In the genomic region with DNA sequence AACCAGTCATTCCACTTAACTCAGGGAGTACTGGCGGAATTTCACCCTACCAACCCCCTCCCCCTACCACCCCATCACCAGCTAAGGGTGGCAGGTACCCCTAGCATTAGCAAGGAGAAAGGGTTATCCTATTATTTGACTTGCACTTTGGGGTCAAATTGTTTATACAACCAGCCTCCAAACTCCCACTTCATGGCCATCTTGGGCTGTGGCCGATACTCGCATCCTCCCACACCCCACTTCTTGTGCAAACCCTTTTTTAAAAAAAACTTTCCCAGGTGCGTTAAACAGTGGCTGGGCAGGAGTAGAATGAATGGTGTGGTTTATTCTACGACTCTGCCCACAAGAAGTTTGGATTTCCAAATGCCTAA, we compare ENCODE assay signal across 8 cellular contexts. TPM values are rescaled to one million over a fixed set of nuclear protein-coding genes. Genes with fewer than 3 reads are reported as not detected.
DNase-seq lines count a peak whose midpoint lies in the region; ATAC-seq, FAIRE-seq and TF ChIP-seq lines count a peak whose summit lies in the region.

No MANE protein-coding gene starts in this region.

- ATAC-seq in Right ventricle myocardium inferior (peak; percentile 0), left cardiac atrium (no peak), memory B cell (ENCODE audit: low read depth) (no peak), left lobe of liver (no peak), HG03135 (IDR thresholded peaks at IDR 0.05; ENCODE audit: unreplicated experiment) (no peak)

- H3K27ac ChIP-seq in adrenal gland (peak overlapping the region in 4 of 5 donors; percentile 72 to 88 (median 84)), uterus (peak overlapping the region; percentile 81 to 87)

- H3K9me3 ChIP-seq in adrenal gland (replicated peaks in 1 of 3), result no peaks in the 10 kb centered on the region
- no peaks in the 10 kb centered on the region for H3K9me3 ChIP-seq in uterus

- TF ChIP-seq POLR2A in adrenal gland (IDR thresholded peaks at IDR 0.05) (no peak), uterus (IDR thresholded peaks at IDR 0.05) (no peak)

- peak overlapping the region; percentile 97 for H3K27ac Mint-ChIP-seq in memory B cell

- peak overlapping the region; percentile 95 for H3K4me3 Mint-ChIP-seq in memory B cell

- no peak for DNase-seq in Right ventricle myocardium inferior (ENCODE audit: missing footprints)
- DNase-seq in left cardiac atrium, result no peak
- DNase-seq in adrenal gland, result no peak
- no peak for DNase-seq in memory B cell (ENCODE audit: low spot score in 2 of 2)
- no peak for DNase-seq in uterus
- no peak for DNase-seq in D721Med (ENCODE audit: insufficient read length, low spot score)
- no peak for DNase-seq in left lobe of liver (ENCODE audit: low spot score)

- no peaks in the 10 kb centered on the region for H3K27me3 Mint-ChIP-seq in memory B cell

- H3K4me1 ChIP-seq in adrenal gland (replicated peaks in 1 of 2) (peaks cover 12 to 25% of the 10 kb centered on the region in 2 donors), uterus (peaks cover 0 to 7% of the 10 kb centered on the region in 2 donors)

- no peak for FAIRE-seq in D721Med (lab: Jason Lieb, UNC)

- H3K27me3 ChIP-seq in adrenal gland, result no peaks in the 10 kb centered on the region
- no peaks in the 10 kb centered on the region for H3K27me3 ChIP-seq in uterus

- peak overlapping the region in 1 of 4 donors; percentile 19 for H3K4me3 ChIP-seq in adrenal gland
- H3K4me3 ChIP-seq in uterus, result peak overlapping the region; percentile 9 to 71

- H3K9me3 Mint-ChIP-seq in memory B cell, result no peaks in the 10 kb centered on the region

- peaks cover 0 to 34% of the 10 kb centered on the region in 2 donors for H3K36me3 ChIP-seq in adrenal gland (replicated peaks in 1 of 2)
- H3K36me3 ChIP-seq in uterus, result no peaks in the 10 kb centered on the region

- peaks cover 24% of the 10 kb centered on the region for H3K4me1 Mint-ChIP-seq in memory B cell

- 71 to 84% (median 77%) methylated on average over 5 of the region's 5 CpGs for WGBS in adrenal gland, 4 donors

- peaks cover 30% of the 10 kb centered on the region for H3K36me3 Mint-ChIP-seq in memory B cell

- TF ChIP-seq CTCF in adrenal gland (IDR thresholded peaks at IDR 0.05), result no peak
- TF ChIP-seq CTCF in uterus (IDR thresholded peaks at IDR 0.05), result no peak
- no peak for TF ChIP-seq CTCF in D721Med (IDR thresholded peaks at IDR 0.05; ENCODE audit: insufficient read depth, missing control alignments)

- intact Hi-C loops in Right ventricle myocardium inferior (cut with DNase I) (loop anchor here (1.0 kb wide), 1 partner anchor 26 kb away; the partner anchor contains the start of gene PRCC), left cardiac atrium (cut with DNase I) (no loop called here), adrenal gland (cut with DNase I) (no loop called here), uterus (cut with DNase I; ENCODE audit: low total_unique reads) (no loop called here)

RNA-seq across cellular contexts. Expression of gene MRPL24, which starts 0.7 kb away (rescaled TPM):
- 103 TPM for total RNA-seq in Right ventricle myocardium inferior
- 10 to 100 TPM; 62.9 to 74.0 TPM for total RNA-seq in left cardiac atrium
- 100 to 1,000 TPM in 4 of 8 donors, 10 to 100 TPM in 4; 46.7 to 140 (median 91.4) TPM for total RNA-seq in adrenal gland
- polyA plus RNA-seq in adrenal gland, result 100 to 1,000 TPM; 154 to 294 (median 239) TPM
- total RNA-seq in uterus, result 10 to 100 TPM in 3 of 4 donors, 1 to 10 TPM in 1; 8.2 to 58.5 (median 23.8) TPM
- total RNA-seq in left lobe of liver, result 68.7 TPM

RNA-seq across cellular contexts. Expression of gene HDGF, which starts 9.9 kb away (rescaled TPM):
- 183 TPM for total RNA-seq in Right ventricle myocardium inferior
- total RNA-seq in left cardiac atrium, result 100 to 1,000 TPM; 139 to 156 TPM
- 100 to 1,000 TPM; 119 to 159 (median 150) TPM for total RNA-seq in adrenal gland
- 100 to 1,000 TPM in 1 of 3 donors, 10 to 100 TPM in 2; 62.0 to 199 (median 96.0) TPM for polyA plus RNA-seq in adrenal gland
- total RNA-seq in uterus, result 100 to 1,000 TPM in 2 of 4 donors, 10 to 100 TPM in 2; 41.2 to 150 (median 73.7) TPM
- 153 TPM for total RNA-seq in left lobe of liver

RNA-seq across cellular contexts. Expression of gene ISG20L2, which starts 13.0 kb away (rescaled TPM):
- 13.1 TPM for total RNA-seq in Right ventricle myocardium inferior
- 10 to 100 TPM; 15.7 to 18.6 TPM for total RNA-seq in left cardiac atrium
- total RNA-seq in adrenal gland, result 10 to 100 TPM; 10.6 to 38.5 (median 18.4) TPM
- 10 to 100 TPM in 1 of 3 donors, 1 to 10 TPM in 2; 5.5 to 40.0 (median 8.8) TPM for polyA plus RNA-seq in adrenal gland
- 10 to 100 TPM in 2 of 4 donors, 1 to 10 TPM in 2; 3.6 to 24.8 (median 10.2) TPM for total RNA-seq in uterus
- total RNA-seq in left lobe of liver, result 10.8 TPM

RNA-seq across cellular contexts. Expression of gene METTL25B, which starts 13.3 kb away (rescaled TPM):
- 16.6 TPM for total RNA-seq in Right ventricle myocardium inferior
- total RNA-seq in left cardiac atrium, result 10 to 100 TPM; 14.6 to 20.5 TPM
- 100 to 1,000 TPM in 1 of 8 donors, 10 to 100 TPM in 7; 24.0 to 140 (median 32.5) TPM for total RNA-seq in adrenal gland
- polyA plus RNA-seq in adrenal gland, result 100 to 1,000 TPM in 1 of 3 donors, 10 to 100 TPM in 2; 17.4 to 127 (median 68.6) TPM
- 10 to 100 TPM in 3 of 4 donors, 1 to 10 TPM in 1; 3.5 to 69.7 (median 29.4) TPM for total RNA-seq in uterus
- total RNA-seq in left lobe of liver, result 26.8 TPM

RNA-seq across cellular contexts. Expression of gene PRCC, which starts 25.7 kb away (rescaled TPM):
- total RNA-seq in Right ventricle myocardium inferior (42.9 TPM), left cardiac atrium (10 to 100 TPM; 32.0 to 46.2 TPM), adrenal gland (10 to 100 TPM; 42.4 to 77.5 (median 57.2) TPM), uterus (10 to 100 TPM; 22.7 to 71.9 (median 29.1) TPM), left lobe of liver (19.3 TPM)
- polyA plus RNA-seq in adrenal gland, result 100 to 1,000 TPM in 1 of 3 donors, 10 to 100 TPM in 2; 63.4 to 137 (median 67.6) TPM
